ENCODE assay signal across 8 cellular contexts in genomic region chr5:95842955-95843544, GRCh38. TPM values are rescaled to one million over a fixed set of nuclear protein-coding genes. Genes with fewer than 3 reads are reported as not detected.
A peak's percentile ranks its signal among the peaks of the same experiment; 100 is the strongest.
DNase-seq lines count a peak whose midpoint lies in the region; ATAC-seq and TF ChIP-seq lines count a peak whose summit lies in the region.

No MANE protein-coding gene starts in this region.

- CTCF ChIA-PET in WTC11 (lab: Charles Lee) = interaction anchor here (1.0 to 2.8 kb wide), 2 partner anchors 9 to 62 kb away, joined by 3 to 16 read pairs; no protein-coding TSS in a partner anchor

- no peak overlapping the region for H3K4me3 ChIP-seq in Jurkat, Clone E6-1 (ENCODE audit: low read length)

- no peak for TF ChIP-seq CTCF in WTC11 (IDR thresholded peaks at IDR 0.05)

- peak; percentile 93 for ATAC-seq in GM21619 (IDR thresholded peaks at IDR 0.05; ENCODE audit: unreplicated experiment)
- peak; percentile 46 for ATAC-seq in WTC11
- peak; percentile 91 to 92 for ATAC-seq in natural killer cell treated with Interleukin-12 subunit alpha and Interleukin-12 subunit beta and Interleukin-15 and Interleukin-18, amount 100 ng/mL, for 72 hours

- POLR2A ChIA-PET in WTC11 (lab: Charles Lee) = no interaction called here

- no peaks in the 10 kb centered on the region for H3K36me3 Mint-ChIP-seq in WTC11
- no peaks in the 10 kb centered on the region for H3K36me3 Mint-ChIP-seq in natural killer cell treated with Interleukin-12 subunit alpha and Interleukin-12 subunit beta and Interleukin-15 and Interleukin-18, amount 100 ng/mL, for 72 hours

- no peak overlapping the region for H3K4me3 Mint-ChIP-seq in WTC11
- peak overlapping the region; percentile 59 for H3K4me3 Mint-ChIP-seq in natural killer cell treated with Interleukin-12 subunit alpha and Interleukin-12 subunit beta and Interleukin-15 and Interleukin-18, amount 100 ng/mL, for 72 hours

- peaks cover 2% of the 10 kb centered on the region; the same call in 1 of the 2 replicates for H3K4me1 Mint-ChIP-seq in WTC11
- H3K4me1 Mint-ChIP-seq in natural killer cell treated with Interleukin-12 subunit alpha and Interleukin-12 subunit beta and Interleukin-15 and Interleukin-18, amount 100 ng/mL, for 72 hours (ENCODE audit: low read depth in 2 of 2) = peaks cover 23 to 32% of the 10 kb centered on the region in 2 donors

- no peaks in the 10 kb centered on the region; the same call in 1 of the 2 replicates for H3K27me3 Mint-ChIP-seq in WTC11 (ENCODE audit: low read depth)
- H3K27me3 Mint-ChIP-seq in natural killer cell treated with Interleukin-12 subunit alpha and Interleukin-12 subunit beta and Interleukin-15 and Interleukin-18, amount 100 ng/mL, for 72 hours = peaks cover 0 to 3% of the 10 kb centered on the region in 2 donors

- no peaks in the 10 kb centered on the region for H3K9me3 Mint-ChIP-seq in WTC11
- H3K9me3 Mint-ChIP-seq in natural killer cell treated with Interleukin-12 subunit alpha and Interleukin-12 subunit beta and Interleukin-15 and Interleukin-18, amount 100 ng/mL, for 72 hours = no peaks in the 10 kb centered on the region

- no peak overlapping the region for H3K27ac Mint-ChIP-seq in WTC11
- peak overlapping the region; percentile 77 to 91 for H3K27ac Mint-ChIP-seq in natural killer cell treated with Interleukin-12 subunit alpha and Interleukin-12 subunit beta and Interleukin-15 and Interleukin-18, amount 100 ng/mL, for 72 hours

- peak; percentile 72 for DNase-seq in ELF-1 (ENCODE audit: low read depth, low spot score)
- DNase-seq in Jurkat, Clone E6-1 (ENCODE audit: low read depth, low spot score) = peak; percentile 69
- DNase-seq in WTC11 (ENCODE audit: low spot score) = no peak
- peak; percentile 11 for DNase-seq in effector CD8-positive, alpha-beta T cell (lab: John Stamatoyannopoulos, UW)
- peak; percentile 85 for DNase-seq in natural killer cell treated with Interleukin-12 subunit alpha and Interleukin-12 subunit beta and Interleukin-15 and Interleukin-18, amount 100 ng/mL, for 72 hours (ENCODE audit: low spot score)
- no peak for DNase-seq in AG20443 (ENCODE audit: low spot score)
- no peak for DNase-seq in NCI-H524 treated with DMSO at 0.1 percent for 48 hours (lab: John Stamatoyannopoulos, UW)

TF ChIP-seq in WTC11, 78 proteins besides CTCF, POLR2A, EP300 and RAD21:
- TF ChIP-seq MYBL2 (CRISPR knock-in tag; IDR thresholded peaks at IDR 0.05) = no peak
- TF ChIP-seq ZNF232 (CRISPR knock-in tag; IDR thresholded peaks at IDR 0.05) = no peak
- TF ChIP-seq IRF1 (CRISPR knock-in tag; IDR thresholded peaks at IDR 0.05) = no peak
- no peak for TF ChIP-seq PRDM15 (CRISPR knock-in tag; IDR thresholded peaks at IDR 0.05)
- TF ChIP-seq PRRX2 (CRISPR knock-in tag; IDR thresholded peaks at IDR 0.05) = no peak
- no peak for TF ChIP-seq MAX (CRISPR knock-in tag; IDR thresholded peaks at IDR 0.05)
- TF ChIP-seq NR1H2 (CRISPR knock-in tag; IDR thresholded peaks at IDR 0.05) = no peak
- no peak for TF ChIP-seq SOX15 (CRISPR knock-in tag; IDR thresholded peaks at IDR 0.05)
- no peak for TF ChIP-seq OVOL2 (CRISPR knock-in tag; IDR thresholded peaks at IDR 0.05; ENCODE audit: borderline replicate concordance)
- no peak for TF ChIP-seq CBFB (CRISPR knock-in tag; IDR thresholded peaks at IDR 0.05; ENCODE audit: low read depth)
- no peak for TF ChIP-seq USF1 (CRISPR knock-in tag; IDR thresholded peaks at IDR 0.05)
- TF ChIP-seq JAZF1 (CRISPR knock-in tag; IDR thresholded peaks at IDR 0.05) = no peak
- TF ChIP-seq GTF2I (CRISPR knock-in tag; conservative IDR thresholded peaks at IDR 0.05) = no peak
- no peak for TF ChIP-seq RORB (CRISPR knock-in tag; IDR thresholded peaks at IDR 0.05)
- no peak for TF ChIP-seq GABPB1 (CRISPR knock-in tag; IDR thresholded peaks at IDR 0.05)
- TF ChIP-seq ATF3 (CRISPR knock-in tag; conservative IDR thresholded peaks at IDR 0.05) = no peak
- TF ChIP-seq RELA (CRISPR knock-in tag; IDR thresholded peaks at IDR 0.05; ENCODE audit: borderline replicate concordance) = no peak

RNA-seq across cellular contexts. Expression of gene GLRX, which starts 20.5 kb away (rescaled TPM):
- 152 TPM for polyA plus RNA-seq in Jurkat, Clone E6-1 (2012; ENCODE audit: insufficient read depth, insufficient read length)
- 15.9 to 21.0 TPM (median 19.2 TPM) in 3 replicates for total RNA-seq in WTC11 (2021)
- total RNA-seq in natural killer cell treated with Interleukin-12 subunit alpha and Interleukin-12 subunit beta and Interleukin-15 and Interleukin-18, amount 100 ng/mL, for 72 hours = 100 to 1,000 TPM; 109 to 408 TPM

Comparison
In these comparisons a context has a peak if more than half of its experiments do, and no peak if none do; other contexts are left out.
1. DNase-seq: peak in ELF-1 (single experiment), Jurkat, Clone E6-1 (single experiment), effector CD8-positive, alpha-beta T cell (single experiment) and natural killer cell treated with Interleukin-12 subunit alpha and Interleukin-12 subunit beta and Interleukin-15 and Interleukin-18, amount 100 ng/mL, for 72 hours (single experiment); none in WTC11 (single experiment), AG20443 (single experiment) and NCI-H524 treated with DMSO at 0.1 percent for 48 hours (single experiment).
2. Peak in every context shown above with its lines, with median percentiles within 50 percentile points of each other: ATAC-seq.